ENCODE assay signal across 17 cellular contexts in genomic region chr12:41992692-41993215, GRCh38.
"Had no signal": no experiment of that assay in that cellular context is flagged by ENCODE, and none has a peak within 500 bp of the region (broad histone marks: within the 10 kb centered on the region; RNA-seq: fewer than 3 reads in every experiment).

No MANE protein-coding gene starts in this region.

- DNase-seq: activated CD4-positive, alpha-beta T cell treated with anti-CD3 and anti-CD28 coated beads, Interleukin-2, amount 50 U/mL, for 4 hours; activated T-cell treated with anti-CD3 and anti-CD28 coated beads for 4 hours; effector CD4-positive, alpha-beta T cell; heart right ventricle; left cardiac atrium; mesendoderm; naive thymus-derived CD8-positive, alpha-beta T cell; retina; stimulated activated CD4-positive, alpha-beta T cell treated with anti-CD3 and anti-CD28 coated beads, Interleukin-12 subunit alpha, Interleukin-12 subunit beta, amount 100 ng/mL, for 4 hours; stimulated activated CD4-positive, alpha-beta T cell treated with anti-CD3 and anti-CD28 coated beads, Interleukin-1b, Interleukin-23, amount 100 ng/mL, for 48 hours; stimulated activated CD8-positive, alpha-beta memory T cell treated with anti-CD3 and anti-CD28 coated beads, Interleukin-4, amount 100 ng/mL, for 48 hours; stimulated activated naive CD4-positive, alpha-beta T cell treated with Interleukin-2 at 50 U/mL for 16 hours; thyroid gland had no signal

- H3K9me3 Mint-ChIP-seq: activated T-helper 1 cell treated with anti-CD3 and anti-CD28 coated beads, Interleukin-12 subunit alpha, Interleukin-12 subunit beta, Interleukin-2, Interleukin-4 antibody, amounts not matched to agents 30 ng/mL and 10 ng/mL and 1 ng/mL, durations not matched to agents 14 hours and 24 hours and 36 hours had no signal

- H3K9me3 ChIP-seq: thyroid gland had no signal

- H3K4me3 Mint-ChIP-seq: activated naive CD8-positive, alpha-beta T cell; activated T-helper 1 cell treated with anti-CD3 and anti-CD28 coated beads, Interleukin-12 subunit alpha, Interleukin-12 subunit beta, Interleukin-2, Interleukin-4 antibody, amounts not matched to agents 30 ng/mL and 10 ng/mL and 1 ng/mL, durations not matched to agents 14 hours and 24 hours and 36 hours; naive thymus-derived CD8-positive, alpha-beta T cell had no signal

- H3K36me3 Mint-ChIP-seq: activated naive CD8-positive, alpha-beta T cell; naive thymus-derived CD8-positive, alpha-beta T cell had no signal

- H3K36me3 ChIP-seq: esophagus muscularis mucosa, gastroesophageal sphincter, heart right ventricle, thyroid gland had no signal

- H3K4me1 Mint-ChIP-seq: naive thymus-derived CD8-positive, alpha-beta T cell had no signal

- H3K27me3 ChIP-seq: esophagus muscularis mucosa, gastroesophageal sphincter, heart right ventricle, thyroid gland had no signal

- H3K27ac Mint-ChIP-seq: activated naive CD8-positive, alpha-beta T cell; activated T-helper 1 cell treated with anti-CD3 and anti-CD28 coated beads, Interleukin-12 subunit alpha, Interleukin-12 subunit beta, Interleukin-2, Interleukin-4 antibody, amounts not matched to agents 30 ng/mL and 10 ng/mL and 1 ng/mL, durations not matched to agents 14 hours and 24 hours and 36 hours; naive thymus-derived CD8-positive, alpha-beta T cell had no signal

- H3K27ac ChIP-seq: esophagus muscularis mucosa, gastroesophageal sphincter, heart right ventricle, thyroid gland had no signal

- H3K4me3 ChIP-seq: esophagus muscularis mucosa, gastroesophageal sphincter, heart right ventricle, thyroid gland had no signal

- H3K4me1 ChIP-seq: esophagus muscularis mucosa, gastroesophageal sphincter, heart right ventricle, thyroid gland had no signal
